ENCODE assay signal across 9 cellular contexts in genomic region chr1:192609110-192610079, GRCh38. TPM values are rescaled to one million over a fixed set of nuclear protein-coding genes. Genes with fewer than 3 reads are reported as not detected.
A peak's percentile ranks its signal among the peaks of the same experiment; 100 is the strongest.
DNase-seq lines count a peak whose midpoint lies in the region; ATAC-seq and TF ChIP-seq lines count a peak whose summit lies in the region.
"Had no signal": no experiment of that assay in that cellular context is flagged by ENCODE, and none has a peak within 500 bp of the region (broad histone marks: within the 10 kb centered on the region; RNA-seq: fewer than 3 reads in every experiment).

No MANE protein-coding gene starts in this region.

- no peak for TF ChIP-seq POLR2A in spleen (IDR thresholded peaks at IDR 0.05)

- H3K27me3 ChIP-seq in spleen (replicated peaks in 1 of 7), result no peaks in the 10 kb centered on the region

- H3K4me1 ChIP-seq in spleen, result peaks cover 0 to 29% (median 20%) of the 10 kb centered on the region in 6 donors

- H3K27ac ChIP-seq in spleen, result peak overlapping the region in 4 of 8 donors; percentile 16 to 52 (median 48)

- no peak for TF ChIP-seq CTCF in spleen (IDR thresholded peaks at IDR 0.05 in 8 of 11, conservative IDR thresholded peaks at IDR 0.05 in 3 of 11)

- intact Hi-C loops in spleen (cut with DNase I; ENCODE audit: low total_unique reads), result loop anchor here (5.0 kb wide), 1 partner anchor 137 kb away; no protein-coding TSS in a partner anchor

- H3K9me3 ChIP-seq in spleen, result no peaks in the 10 kb centered on the region

- peak; percentile 25 for DNase-seq in activated CD4-positive, CD25-positive, alpha-beta regulatory T cell treated with anti-CD3 and anti-CD28 coated beads, Interleukin-2, amount 50 U/mL, for 16 hours (ENCODE audit: low read depth, low spot score)
- DNase-seq in effector CD4-positive, alpha-beta T cell, result peak; percentile 38
- DNase-seq in spleen, result peak; percentile 92
- no peak for DNase-seq in NCI-H1092 treated with DMSO at 0.1 percent for 48 hours (lab: John Stamatoyannopoulos, UW)
- DNase-seq in dedifferentiated amniotic fluid mesenchymal stem cell (ENCODE audit: extremely low spot score), result no peak

- no peaks in the 10 kb centered on the region for H3K36me3 ChIP-seq in spleen

- H3K4me3 ChIP-seq in spleen, result peak overlapping the region in 1 of 8 donors; percentile 23

- peak; percentile 99 for ATAC-seq in GM19395 (IDR thresholded peaks at IDR 0.05; ENCODE audit: unreplicated experiment)
- ATAC-seq in HG03432 (IDR thresholded peaks at IDR 0.05; ENCODE audit: unreplicated experiment), result peak; percentile 96

- WGBS in spleen, 5 donors, result 39 to 52% (median 48%) methylated on average over 12 of the region's 12 CpGs

RNA-seq across cellular contexts. Expression of gene RGS13, which starts 26.6 kb away (rescaled TPM):
- total RNA-seq in spleen, result 1 to 10 TPM in 2 of 7 donors, under 1 TPM in 4, not detected in 1; 0.09 to 1.7 (median 0.40) TPM
- 10 to 100 TPM in 1 of 3 donors, 1 to 10 TPM in 1, under 1 TPM in 1; 0.32 to 13.3 (median 1.3) TPM for polyA plus RNA-seq in spleen
- total RNA-seq: activated CD8-positive, alpha-beta memory T cell treated with anti-CD3 and anti-CD28 coated beads for 36 hours; neural crest cell had no signal

RNA-seq across cellular contexts. Expression of gene RGS1, which starts 33.8 kb away (rescaled TPM):
- 100 to 1,000 TPM in 2 of 7 donors, 10 to 100 TPM in 5; 27.0 to 261 (median 83.3) TPM for total RNA-seq in spleen
- 10 to 100 TPM; 15.9 to 73.2 (median 24.0) TPM for polyA plus RNA-seq in spleen
- total RNA-seq: neural crest cell had no signal

Comparison
In these comparisons a context has a peak if more than half of its experiments do, and no peak if none do; other contexts are left out.
1. DNase-seq: peak in activated CD4-positive, CD25-positive, alpha-beta regulatory T cell treated with anti-CD3 and anti-CD28 coated beads, Interleukin-2, amount 50 U/mL, for 16 hours (single experiment), effector CD4-positive, alpha-beta T cell (single experiment) and spleen (single experiment); none in NCI-H1092 treated with DMSO at 0.1 percent for 48 hours (single experiment) and dedifferentiated amniotic fluid mesenchymal stem cell (single experiment).